9 cellular contexts compared by ENCODE assay signal in the genomic region with DNA sequence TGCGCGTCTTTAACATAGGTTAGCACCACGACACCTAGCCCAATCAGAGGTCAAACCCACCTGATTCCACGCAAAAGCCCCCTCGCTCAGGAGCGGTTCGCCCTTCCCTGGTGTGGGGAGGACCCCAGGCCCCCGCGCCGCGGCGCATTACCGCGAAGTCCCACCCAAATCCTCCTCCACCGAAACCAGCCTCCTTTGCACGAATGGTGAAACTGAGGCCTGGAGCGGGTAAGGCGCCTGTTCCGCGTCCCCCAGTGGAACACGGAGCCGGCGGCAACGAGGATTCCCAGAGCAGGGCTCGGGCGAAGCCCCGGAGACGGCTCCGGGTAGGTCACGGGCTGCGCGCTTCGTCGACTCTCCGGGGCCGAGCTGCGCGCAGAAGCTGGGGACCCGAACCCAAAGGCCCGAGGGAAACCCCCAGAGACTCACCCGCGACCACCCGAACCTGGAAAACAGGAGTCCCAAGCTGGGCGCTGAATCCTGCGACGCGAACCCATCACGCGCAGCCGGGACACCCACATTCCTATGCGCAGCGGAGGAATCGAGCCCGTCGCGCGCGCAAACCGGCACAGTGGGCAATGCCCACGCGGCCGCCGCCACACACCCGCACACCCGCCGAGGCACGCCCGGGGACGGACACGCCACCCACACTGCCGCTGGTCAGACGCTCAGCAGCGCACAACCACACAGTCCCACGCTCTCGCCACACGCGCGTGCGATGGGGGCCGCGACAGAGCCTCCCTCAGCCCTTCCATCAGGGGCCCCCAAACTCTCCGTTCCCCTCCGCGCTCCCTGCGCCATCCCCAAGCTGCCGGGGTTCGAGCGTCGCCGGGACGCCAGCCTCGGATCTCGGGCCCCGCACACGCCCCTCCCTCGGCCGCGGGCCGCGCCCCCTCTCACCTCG. TPM values are rescaled to one million over a fixed set of nuclear protein-coding genes. Genes with fewer than 3 reads are reported as not detected.
DNase-seq lines count a peak whose midpoint lies in the region; ATAC-seq and TF ChIP-seq lines count a peak whose summit lies in the region.
"Had no signal": no experiment of that assay in that cellular context is flagged by ENCODE, and none has a peak within 500 bp of the region (broad histone marks: within the 10 kb centered on the region; RNA-seq: fewer than 3 reads in every experiment).

No MANE protein-coding gene starts in this region.

- H3K9me3 Mint-ChIP-seq in osteocyte (ENCODE audit: unreplicated experiment) = peaks cover 5% of the 10 kb centered on the region

- no peaks in the 10 kb centered on the region for H3K9me3 ChIP-seq in RWPE2 (ENCODE audit: severe bottlenecking)

- peaks cover 5% of the 10 kb centered on the region for H3K36me3 Mint-ChIP-seq in osteocyte (ENCODE audit: unreplicated experiment)

- H3K4me3 Mint-ChIP-seq in osteocyte (ENCODE audit: unreplicated experiment) = peak overlapping the region; percentile 85

- CTCF ChIA-PET in AG04449 (lab: Yijun Ruan, JAX) = interaction anchor here (0.7 to 0.9 kb wide), 2 partner anchors 26 to 248 kb away, joined by 3 read pairs; no protein-coding TSS in a partner anchor

- no peak for DNase-seq in AG04449 (ENCODE audit: low read depth, low spot score)
- DNase-seq in RWPE2 (ENCODE audit: low spot score) = no peak
- no peak for DNase-seq in fibroblast of mammary gland (ENCODE audit: low read depth)
- no peak for DNase-seq in osteocyte (ENCODE audit: extremely low spot score, unreplicated experiment)
- DNase-seq in HuH-7.5 (ENCODE audit: low spot score) = no peak
- no peak for DNase-seq in T1000 (lab: John Stamatoyannopoulos, UW)

- POLR2A ChIA-PET in AG04449 (lab: Yijun Ruan, JAX) = no interaction called here

- H3K36me3 ChIP-seq in RWPE2 (ENCODE audit: low read depth) = no peaks in the 10 kb centered on the region

- no peak overlapping the region for H3K27ac ChIP-seq in RWPE2 (ENCODE audit: poor library complexity, severe bottlenecking)
- H3K27ac ChIP-seq: epithelial cell of prostate had no signal

- H3K4me1 Mint-ChIP-seq in osteocyte (ENCODE audit: unreplicated experiment) = peaks cover 60% of the 10 kb centered on the region

- peaks cover 31% of the 10 kb centered on the region for H3K27me3 ChIP-seq in RWPE2 (ENCODE audit: insufficient read depth, poor library complexity, severe bottlenecking)

- no peaks in the 10 kb centered on the region for H3K27me3 Mint-ChIP-seq in osteocyte (ENCODE audit: unreplicated experiment)

- ATAC-seq in GM19463 (IDR thresholded peaks at IDR 0.05; ENCODE audit: unreplicated experiment) (peak; percentile 15), RWPE2 (ENCODE audit: low read depth) (no peak), GM21360 (IDR thresholded peaks at IDR 0.05; ENCODE audit: unreplicated experiment) (no peak)

- peak overlapping the region; percentile 82 for H3K4me3 ChIP-seq in AG04449 (ENCODE audit: low read depth, low read length)
- peak overlapping the region; percentile 49 for H3K4me3 ChIP-seq in RWPE2 (ENCODE audit: severe bottlenecking)
- H3K4me3 ChIP-seq in fibroblast of mammary gland (ENCODE audit: control insufficient read depth, low read depth, low read length) = peak overlapping the region; percentile 63

- TF ChIP-seq CTCF in AG04449 (IDR thresholded peaks at IDR 0.05; ENCODE audit: insufficient read depth, low read length, missing control alignments) (no peak), RWPE2 (IDR thresholded peaks at IDR 0.05; ENCODE audit: poor library complexity, severe bottlenecking) (no peak), fibroblast of mammary gland (conservative IDR thresholded peaks at IDR 0.05; ENCODE audit: control insufficient read depth, insufficient read depth, low read depth, low read length) (no peak), osteocyte (IDR thresholded peaks at IDR 0.05) (no peak)

- peak overlapping the region; percentile 86 for H3K27ac Mint-ChIP-seq in osteocyte (ENCODE audit: unreplicated experiment)

- H3K4me1 ChIP-seq in RWPE2 (ENCODE audit: insufficient read depth, poor library complexity, severe bottlenecking) = peaks cover 13% of the 10 kb centered on the region

RNA-seq across cellular contexts. Expression of gene GLIS1, which starts 0.5 kb away (rescaled TPM):
- total RNA-seq in osteocyte = 38.0 and 38.3 TPM in 2 replicates
